Comparison of ENCODE assay signal across 13 cellular contexts in genomic region chr3:144229973-144230372, GRCh38.
"Had no signal": no experiment of that assay in that cellular context is flagged by ENCODE, and none has a peak within 500 bp of the region (broad histone marks: within the 10 kb centered on the region; RNA-seq: fewer than 3 reads in every experiment).

No MANE protein-coding gene starts in this region.

- DNase-seq: activated CD4-positive, alpha-beta T cell treated with anti-CD3 and anti-CD28 coated beads for 36 hours; activated CD4-positive, alpha-beta T cell treated with anti-CD3 and anti-CD28 coated beads, Interleukin-2, amount 50 U/mL, for 48 hours; dermis blood vessel endothelial cell; effector memory CD4-positive, alpha-beta T cell; immature natural killer cell; left ventricle myocardium superior; naive thymus-derived CD8-positive, alpha-beta T cell; pancreas; stimulated activated CD4-positive, alpha-beta T cell treated with anti-CD3 and anti-CD28 coated beads, Interleukin-4, amount 100 ng/mL, for 1 hour; stimulated activated naive CD8-positive, alpha-beta T cell treated with anti-CD3 and anti-CD28 coated beads, Interleukin-15, amount 100 ng/mL, for 72 hours had no signal

- H3K4me3 ChIP-seq: cardiac muscle cell, pancreas, right lobe of liver, smooth muscle cell had no signal
